In genomic region chr17:2796164-2797140, GRCh38 we compare ENCODE assay signal across 8 cellular contexts. TPM values are rescaled to one million over a fixed set of nuclear protein-coding genes. Genes with fewer than 3 reads are reported as not detected.
DNase-seq lines count a peak whose midpoint lies in the region; ATAC-seq and TF ChIP-seq lines count a peak whose summit lies in the region.

Gene RAP1GAP2 (plus strand): TSS chr17:2796438. CDS start chr17:2796528, 90 bp downstream.

- H3K4me3 ChIP-seq in SJCRH30 (no peak within 1 kb of the TSS), lung (no peak within 1 kb of the TSS), WERI-Rb-1 (ENCODE audit: low read depth, low read length) (no peak within 1 kb of the TSS)

- H3K4me3 Mint-ChIP-seq in CD14-positive monocyte: peak within 1 kb of the TSS; percentile 95 to 97
- H3K4me3 Mint-ChIP-seq in activated naive CD4-positive, alpha-beta T cell treated with anti-CD3 and anti-CD28 coated beads, Interleukin-2, amount 10 ng/mL, durations not matched to agents 7 days and 5 days: peak within 1 kb of the TSS; percentile 93

- H3K36me3 Mint-ChIP-seq in CD14-positive monocyte: peaks cover 15 to 30% of the 10 kb centered on the region in 2 donors
- H3K36me3 Mint-ChIP-seq in activated naive CD4-positive, alpha-beta T cell treated with anti-CD3 and anti-CD28 coated beads, Interleukin-2, amount 10 ng/mL, durations not matched to agents 7 days and 5 days: peaks cover 29% of the 10 kb centered on the region

- intact Hi-C loops in CD14-positive monocyte (cut with micrococcal nuclease): loop anchor here in 1 of 2 donors (10.0 kb wide), 2 partner anchors 58 to 208 kb away; no protein-coding TSS in a partner anchor

- ATAC-seq in lung (ENCODE audit: insufficient read depth, low FRiP score): peak; percentile 67

- WGBS in lung, 2 donors: 24 to 47% methylated on average over 39 of the region's 39 CpGs

- H3K27me3 Mint-ChIP-seq in CD14-positive monocyte (ENCODE audit: low read depth in 3 of 3): no peaks in the 10 kb centered on the region
- H3K27me3 Mint-ChIP-seq in activated naive CD4-positive, alpha-beta T cell treated with anti-CD3 and anti-CD28 coated beads, Interleukin-2, amount 10 ng/mL, durations not matched to agents 7 days and 5 days: peaks cover 75% of the 10 kb centered on the region

- peak; percentile 25 for TF ChIP-seq CTCF in CD14-positive monocyte (IDR thresholded peaks at IDR 0.05)
- no peak for TF ChIP-seq CTCF in lung (IDR thresholded peaks at IDR 0.05; ENCODE audit: control extremely low read depth, extremely low read depth)
- no peak for TF ChIP-seq CTCF in WERI-Rb-1 (IDR thresholded peaks at IDR 0.05; ENCODE audit: low read depth, low read length)

- no peaks in the 10 kb centered on the region for H3K9me3 Mint-ChIP-seq in CD14-positive monocyte
- H3K9me3 Mint-ChIP-seq in activated naive CD4-positive, alpha-beta T cell treated with anti-CD3 and anti-CD28 coated beads, Interleukin-2, amount 10 ng/mL, durations not matched to agents 7 days and 5 days: no peaks in the 10 kb centered on the region

- no peaks in the 10 kb centered on the region for H3K36me3 ChIP-seq in SJCRH30
- no peaks in the 10 kb centered on the region for H3K36me3 ChIP-seq in lung (ENCODE audit: control insufficient read depth in 2 of 2, insufficient read depth in 2 of 2, low read length in 2 of 2)
- H3K36me3 ChIP-seq in WERI-Rb-1: no peaks in the 10 kb centered on the region

- CTCF ChIA-PET in activated naive CD4-positive, alpha-beta T cell treated with anti-CD3 and anti-CD28 coated beads, Interleukin-2, amount 10 ng/mL, durations not matched to agents 7 days and 5 days (lab: Charles Lee): interaction anchor here (1.0 to 3.8 kb wide), 3 partner anchors 10 to 18 kb away, joined by 3 to 21 read pairs (median 12); no protein-coding TSS in a partner anchor

- H3K4me1 Mint-ChIP-seq in CD14-positive monocyte: peaks cover 80% of the 10 kb centered on the region
- H3K4me1 Mint-ChIP-seq in activated naive CD4-positive, alpha-beta T cell treated with anti-CD3 and anti-CD28 coated beads, Interleukin-2, amount 10 ng/mL, durations not matched to agents 7 days and 5 days: peaks cover 81% of the 10 kb centered on the region

- peak within 1 kb of the TSS; percentile 85 to 95 (median 94) for H3K27ac Mint-ChIP-seq in CD14-positive monocyte
- H3K27ac Mint-ChIP-seq in activated naive CD4-positive, alpha-beta T cell treated with anti-CD3 and anti-CD28 coated beads, Interleukin-2, amount 10 ng/mL, durations not matched to agents 7 days and 5 days: peak within 1 kb of the TSS; percentile 78

- no peaks in the 10 kb centered on the region for H3K4me1 ChIP-seq in SJCRH30
- no peaks in the 10 kb centered on the region for H3K4me1 ChIP-seq in lung (ENCODE audit: control insufficient read depth in 2 of 2, insufficient read depth in 2 of 2, low read length in 2 of 2)

- DNase-seq in CD14-positive monocyte (ENCODE audit: low spot score) (peak; percentile 89), SJCRH30 (peak; percentile 17 to 18), lung (ENCODE audit: low spot score) (peak; percentile 75), WERI-Rb-1 (no peak), DMS114 treated with DMSO at 0.1 percent for 48 hours (lab: John Stamatoyannopoulos, UW; ENCODE audit: unreplicated experiment) (no peak), GM19238 (ENCODE audit: insufficient read length, low spot score) (no peak)
- DNase-seq in activated naive CD4-positive, alpha-beta T cell treated with anti-CD3 and anti-CD28 coated beads, Interleukin-2, amount 10 ng/mL, durations not matched to agents 7 days and 5 days: peak; percentile 91
- peak; percentile 38 for DNase-seq in stimulated activated CD8-positive, alpha-beta memory T cell treated with anti-CD3 and anti-CD28 coated beads, Interleukin-7, amount 100 ng/mL, for 24 hours (ENCODE audit: low read depth)

- no peak within 1 kb of the TSS for H3K27ac ChIP-seq in SJCRH30
- H3K27ac ChIP-seq in lung (ENCODE audit: low read depth in 1 of 2, low read length in 1 of 2): no peak within 1 kb of the TSS
- no peak within 1 kb of the TSS for H3K27ac ChIP-seq in WERI-Rb-1

- H3K9me3 ChIP-seq in SJCRH30 (replicated peaks) (no peaks in the 10 kb centered on the region), lung (ENCODE audit: control insufficient read depth in 2 of 2, insufficient read depth in 1 of 2, low read length in 1 of 2) (peaks cover 0 to 2% of the 10 kb centered on the region in 2 donors), WERI-Rb-1 (ENCODE audit: severe bottlenecking) (no peaks in the 10 kb centered on the region)

- H3K27me3 ChIP-seq in SJCRH30 (no peaks in the 10 kb centered on the region), lung (ENCODE audit: control insufficient read depth, insufficient read depth) (no peaks in the 10 kb centered on the region), WERI-Rb-1 (ENCODE audit: insufficient read depth, low read depth, severe bottlenecking) (no peaks in the 10 kb centered on the region)

RNA-seq across cellular contexts. Expression of gene RAP1GAP2, which starts in this region (rescaled TPM):
- polyA plus RNA-seq in CD14-positive monocyte (1 to 10 TPM; 1.5 to 6.1 TPM), lung (1 to 10 TPM; 5.3 to 6.4 TPM)
- total RNA-seq in SJCRH30 (2014; rRNA removed; shearing (Covaris generic)): 6.0 and 7.4 TPM in 2 replicates
- total RNA-seq in lung: 10 to 100 TPM in 1 of 2 donors, 1 to 10 TPM in 1; 5.5 to 16.7 TPM

Comparison
In these comparisons a context has a peak if more than half of its experiments do, and no peak if none do; other contexts are left out.
1. DNase-seq: peak in CD14-positive monocyte (single experiment), SJCRH30 (2 of 2), activated naive CD4-positive, alpha-beta T cell treated with anti-CD3 and anti-CD28 coated beads, Interleukin-2, amount 10 ng/mL, durations not matched to agents 7 days and 5 days (single experiment), lung (single experiment) and stimulated activated CD8-positive, alpha-beta memory T cell treated with anti-CD3 and anti-CD28 coated beads, Interleukin-7, amount 100 ng/mL, for 24 hours (single experiment); none in WERI-Rb-1 (single experiment), DMS114 treated with DMSO at 0.1 percent for 48 hours (single experiment) and GM19238 (single experiment).